In the genomic region with DNA sequence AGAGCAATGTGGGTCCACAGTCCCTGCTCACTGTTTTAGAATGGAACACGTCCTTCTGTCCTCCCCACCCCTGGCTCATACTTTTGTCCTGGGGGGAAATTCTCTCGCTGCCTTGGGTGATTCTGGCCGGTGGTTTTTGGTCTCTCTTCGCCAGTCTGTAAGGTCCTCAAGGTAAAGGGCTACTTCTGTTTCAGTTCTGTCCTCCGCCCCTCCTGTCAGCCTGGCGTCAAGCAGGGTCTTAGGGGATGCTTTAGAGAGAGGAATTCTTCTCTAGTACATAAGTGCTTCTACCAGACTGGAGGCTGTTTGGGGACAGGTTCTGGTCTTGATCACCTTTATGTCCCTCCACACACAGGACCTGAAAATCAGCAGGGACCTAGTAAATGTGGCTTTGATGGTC, we compare ENCODE assay signal across 8 cellular contexts. TPM values are rescaled to one million over a fixed set of nuclear protein-coding genes. Genes with fewer than 3 reads are reported as not detected.
DNase-seq lines count a peak whose midpoint lies in the region; ATAC-seq, FAIRE-seq and TF ChIP-seq lines count a peak whose summit lies in the region.

No MANE protein-coding gene starts in this region.

- H3K79me2 ChIP-seq in parathyroid adenoma: peaks cover 17% of the 10 kb centered on the region

- peak overlapping the region; percentile 86 for H3K27ac ChIP-seq in parathyroid adenoma

- DNase-seq in GM12892 (ENCODE audit: insufficient read length) (no peak), NT2/D1 (ENCODE audit: low read depth, low spot score) (no peak), epithelial cell of esophagus (ENCODE audit: low read depth) (no peak), GM10266 (ENCODE audit: extremely low spot score) (no peak), HUDEP-2 (lab: John Stamatoyannopoulos, UW; ENCODE audit: unreplicated experiment in 76 of 76) (no peak)
- DNase-seq in activated CD4-positive, alpha-beta T cell treated with anti-CD3 and anti-CD28 coated beads for 1 hour: no peak

- peak overlapping the region; percentile 90 for H2AFZ ChIP-seq in parathyroid adenoma

- H3K36me3 ChIP-seq in NT2/D1 (ENCODE audit: insufficient read depth, insufficient read length, low read length) (peaks cover 25% of the 10 kb centered on the region), parathyroid adenoma (ENCODE audit: control insufficient read depth, insufficient read depth, low read length) (no peaks in the 10 kb centered on the region)

- H3K27me3 ChIP-seq in NT2/D1 (ENCODE audit: insufficient read depth, insufficient read length): peaks cover 6% of the 10 kb centered on the region
- H3K27me3 ChIP-seq in parathyroid adenoma (ENCODE audit: control insufficient read depth, insufficient read depth, low read length): no peaks in the 10 kb centered on the region

- H3K9me3 ChIP-seq in NT2/D1 (ENCODE audit: insufficient read depth, low read length): peaks cover 14% of the 10 kb centered on the region; the same call in 1 of the 2 replicates
- H3K9me3 ChIP-seq in parathyroid adenoma (ENCODE audit: control insufficient read depth, low read length): no peaks in the 10 kb centered on the region

- TF ChIP-seq CTCF in epithelial cell of esophagus (IDR thresholded peaks at IDR 0.05; ENCODE audit: insufficient read depth, low read depth, low read length, missing control alignments) (no peak), parathyroid adenoma (IDR thresholded peaks at IDR 0.05) (no peak), GM10266 (IDR thresholded peaks at IDR 0.05; ENCODE audit: control insufficient read depth, insufficient read depth, low read depth, missing control alignments) (no peak)

- no peak for ATAC-seq in GM18868 (IDR thresholded peaks at IDR 0.05; ENCODE audit: unreplicated experiment)

- no peaks in the 10 kb centered on the region for H3K4me1 ChIP-seq in NT2/D1 (ENCODE audit: insufficient read depth, insufficient read length)
- H3K4me1 ChIP-seq in parathyroid adenoma: peaks cover 9% of the 10 kb centered on the region

- H3K4me3 ChIP-seq in NT2/D1 (ENCODE audit: insufficient read length, low read depth) (peak overlapping the region; percentile 92), epithelial cell of esophagus (ENCODE audit: low read length) (peak overlapping the region; percentile 88), parathyroid adenoma (ENCODE audit: low read depth, low read length) (peak overlapping the region; percentile 90)

- H3K9ac ChIP-seq in NT2/D1 (ENCODE audit: insufficient read length, low read depth) (peak overlapping the region; percentile 74), parathyroid adenoma (no peak overlapping the region)

- TF ChIP-seq POLR2A in GM12892 (IDR thresholded peaks at IDR 0.05; ENCODE audit: low read depth, low read length): no peak

- peak overlapping the region; percentile 90 for H3K4me2 ChIP-seq in parathyroid adenoma (ENCODE audit: low read length)

- FAIRE-seq in GM12892 (lab: Jason Lieb, UNC): peak; percentile 24

RNA-seq across cellular contexts. Expression of gene MRFAP1L1, which starts 0.6 kb away (rescaled TPM):
- polyA plus RNA-seq in GM12892 (2012; ENCODE audit: missing spikeins): 46.8 TPM

RNA-seq across cellular contexts. Expression of gene BLOC1S4, which starts 5.7 kb away (rescaled TPM):
- 8.6 TPM for polyA plus RNA-seq in GM12892 (2012; ENCODE audit: missing spikeins)

RNA-seq across cellular contexts. Expression of gene S100P, which starts 16.6 kb away (rescaled TPM):
- polyA plus RNA-seq in GM12892 (2012; ENCODE audit: missing spikeins): not detected
